Comparison of ENCODE assay signal across 7 cellular contexts in the genomic region with DNA sequence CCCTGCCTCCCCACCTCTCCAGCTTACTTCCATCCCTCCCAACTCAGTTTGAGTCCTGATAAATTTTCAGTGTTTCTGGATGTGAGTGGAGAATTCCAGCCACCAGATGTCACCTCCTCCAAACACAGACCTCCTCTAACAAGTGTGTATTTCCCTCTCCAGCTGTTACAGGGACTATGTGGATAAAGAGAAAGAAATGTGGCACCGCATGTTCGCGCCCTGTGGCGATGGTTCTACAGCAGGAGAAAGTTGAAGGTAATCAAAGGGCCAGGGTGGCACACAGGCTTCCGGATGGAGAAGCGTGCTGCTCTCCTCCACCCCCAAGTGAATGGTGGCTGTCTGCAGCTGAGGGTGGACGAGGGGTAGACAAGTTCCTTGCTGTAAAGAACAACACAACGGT.
DNase-seq lines count a peak whose midpoint lies in the region; ATAC-seq and TF ChIP-seq lines count a peak whose summit lies in the region.

No MANE protein-coding gene starts in this region.

- peak; percentile 74 for TF ChIP-seq CTCF in WI38 (IDR thresholded peaks at IDR 0.05; ENCODE audit: low read depth, low read length)

- DNase-seq in HS-5 (ENCODE audit: low read depth) = peak; percentile 2
- peak; percentile 29 for DNase-seq in inferior parietal cortex (ENCODE audit: extremely low spot score)
- DNase-seq in superior temporal gyrus (ENCODE audit: extremely low spot score) = peak; percentile 60
- no peak for DNase-seq in SHP77 treated with DMSO at 0.1 percent for 48 hours (lab: John Stamatoyannopoulos, UW)

- H3K4me3 ChIP-seq in WI38 (ENCODE audit: low read depth, low read length) = peak overlapping the region; percentile 27; the same call in 1 of the 2 replicates

- ATAC-seq in HG03097 (IDR thresholded peaks at IDR 0.05; ENCODE audit: low FRiP score, unreplicated experiment) = no peak
- ATAC-seq in HG03439 (IDR thresholded peaks at IDR 0.05; ENCODE audit: unreplicated experiment) = no peak
